Comparison of ENCODE assay signal across 14 cellular contexts in genomic region chr9:131621551-131622321, GRCh38.
DNase-seq lines count a peak whose midpoint lies in the region; ATAC-seq and TF ChIP-seq lines count a peak whose summit lies in the region.
"Had no signal": no experiment of that assay in that cellular context is flagged by ENCODE, and none has a peak within 500 bp of the region (broad histone marks: within the 10 kb centered on the region; RNA-seq: fewer than 3 reads in every experiment).

No MANE protein-coding gene starts in this region.

- H3K4me1 ChIP-seq in GM23338 (ENCODE audit: insufficient read depth), result no peaks in the 10 kb centered on the region

- H3F3A ChIP-seq in GM23338 (replicated peaks; ENCODE audit: low read depth), result no peaks in the 10 kb centered on the region

- H3K4me1 Mint-ChIP-seq in GM23338 (peaks cover 13% of the 10 kb centered on the region), nephron progenitor cell (peaks cover 48% of the 10 kb centered on the region), mesothelial cell of epicardium (peaks cover 4% of the 10 kb centered on the region)
- H3K4me1 Mint-ChIP-seq in T-helper 2 cell treated with Interferon-gamma antibody and Interleukin-4, amounts not matched to agents 5 μg/mL and 100 μg/mL, for 36 hours (ENCODE audit: low read depth), result no peaks in the 10 kb centered on the region

- H3K4me3 Mint-ChIP-seq in GM23338 (no peak overlapping the region), nephron progenitor cell (no peak overlapping the region), mesothelial cell of epicardium (no peak overlapping the region)
- no peak overlapping the region for H3K4me3 Mint-ChIP-seq in T-helper 2 cell treated with Interferon-gamma antibody and Interleukin-4, amounts not matched to agents 5 μg/mL and 100 μg/mL, for 36 hours

- TF ChIP-seq CTCF in GM23338 (conservative IDR thresholded peaks at IDR 0.05; ENCODE audit: low read depth in 2 of 2) (no peak), nephron progenitor cell (IDR thresholded peaks at IDR 0.05) (no peak), coronary artery (IDR thresholded peaks at IDR 0.05) (no peak), mesothelial cell of epicardium (IDR thresholded peaks at IDR 0.05; ENCODE audit: unreplicated experiment) (no peak)

- H2AFZ ChIP-seq in GM23338, result no peak overlapping the region

- ATAC-seq in GM18505 (IDR thresholded peaks at IDR 0.05; ENCODE audit: unreplicated experiment) (peak; percentile 43), GM23338 (no peak; the same call in 2 of the 3 replicates)
- ATAC-seq: Right ventricle myocardium inferior had no signal

- H3K79me2 ChIP-seq in GM23338 (replicated peaks; ENCODE audit: insufficient read depth), result no peaks in the 10 kb centered on the region

- H3K27me3 ChIP-seq in GM23338 (ENCODE audit: insufficient read depth) (no peaks in the 10 kb centered on the region), MG63 (no peaks in the 10 kb centered on the region)

- H3K27ac ChIP-seq in GM23338 (ENCODE audit: low read depth) (no peak overlapping the region; the same call in 1 of the 2 replicates), coronary artery (no peak overlapping the region)
- H3K27ac ChIP-seq: thoracic aorta had no signal

- DNase-seq in GM23338 (ENCODE audit: low spot score), result no peak
- DNase-seq in T-helper 2 cell treated with Interferon-gamma antibody and Interleukin-4, amounts not matched to agents 5 μg/mL and 100 μg/mL, for 36 hours (ENCODE audit: low spot score), result no peak
- DNase-seq in nephron progenitor cell, result no peak
- no peak for DNase-seq in coronary artery (ENCODE audit: low spot score)
- DNase-seq in MG63, result no peak
- no peak for DNase-seq in activated effector memory CD4-positive, alpha-beta T cell treated with anti-CD3 and anti-CD28 coated beads, Interleukin-2, amount 50 U/mL, for 16 hours
- no peak for DNase-seq in mesothelial cell of epicardium (ENCODE audit: low spot score in 2 of 2, unreplicated experiment in 2 of 2)
- DNase-seq: GDM1, islet precursor cell, NCI-H1092, small intestine had no signal

- H3K9me2 ChIP-seq in GM23338 (ENCODE audit: insufficient read depth), result no peaks in the 10 kb centered on the region

- peak; percentile 50 for TF ChIP-seq POLR2A in GM18505 (IDR thresholded peaks at IDR 0.05; ENCODE audit: borderline replicate concordance, extremely low read depth, insufficient read depth, insufficient read length)

- peak overlapping the region; percentile 85 for H3K27ac Mint-ChIP-seq in GM23338
- H3K27ac Mint-ChIP-seq in T-helper 2 cell treated with Interferon-gamma antibody and Interleukin-4, amounts not matched to agents 5 μg/mL and 100 μg/mL, for 36 hours, result peak overlapping the region; percentile 51
- peak overlapping the region; percentile 86 for H3K27ac Mint-ChIP-seq in nephron progenitor cell
- H3K27ac Mint-ChIP-seq in mesothelial cell of epicardium, result no peak overlapping the region

- no peaks in the 10 kb centered on the region for H3K9me3 ChIP-seq in MG63
- H3K9me3 ChIP-seq: thoracic aorta had no signal

- H3K36me3 ChIP-seq in GM23338 (ENCODE audit: insufficient read depth) (peaks cover 15% of the 10 kb centered on the region; the same call in 1 of the 2 replicates), MG63 (peaks cover 13% of the 10 kb centered on the region)

- H3K36me3 Mint-ChIP-seq in GM23338 (ENCODE audit: low read depth), result peaks cover 47% of the 10 kb centered on the region
- peaks cover 72% of the 10 kb centered on the region for H3K36me3 Mint-ChIP-seq in T-helper 2 cell treated with Interferon-gamma antibody and Interleukin-4, amounts not matched to agents 5 μg/mL and 100 μg/mL, for 36 hours (ENCODE audit: low read depth)
- H3K36me3 Mint-ChIP-seq in nephron progenitor cell (ENCODE audit: low read depth), result peaks cover 39% of the 10 kb centered on the region
- H3K36me3 Mint-ChIP-seq in mesothelial cell of epicardium, result peaks cover 38% of the 10 kb centered on the region

- H4K20me1 ChIP-seq in GM23338 (replicated peaks; ENCODE audit: insufficient read depth), result peaks cover 3% of the 10 kb centered on the region

- H3K4me2 ChIP-seq in GM23338, result no peak overlapping the region

- H3K9me3 Mint-ChIP-seq in GM23338 (no peaks in the 10 kb centered on the region), nephron progenitor cell (no peaks in the 10 kb centered on the region), mesothelial cell of epicardium (no peaks in the 10 kb centered on the region)
- no peaks in the 10 kb centered on the region for H3K9me3 Mint-ChIP-seq in T-helper 2 cell treated with Interferon-gamma antibody and Interleukin-4, amounts not matched to agents 5 μg/mL and 100 μg/mL, for 36 hours

- H3K27me3 Mint-ChIP-seq in GM23338 (ENCODE audit: insufficient read depth, low read depth, poor library complexity) (peaks cover 14% of the 10 kb centered on the region), nephron progenitor cell (ENCODE audit: low read depth, poor library complexity) (peaks cover 2% of the 10 kb centered on the region), mesothelial cell of epicardium (ENCODE audit: low read depth) (no peaks in the 10 kb centered on the region)
- H3K27me3 Mint-ChIP-seq in T-helper 2 cell treated with Interferon-gamma antibody and Interleukin-4, amounts not matched to agents 5 μg/mL and 100 μg/mL, for 36 hours (ENCODE audit: low read depth), result no peaks in the 10 kb centered on the region

- H3K4me3 ChIP-seq in GM23338, result no peak overlapping the region
- no peak overlapping the region for H3K4me3 ChIP-seq in coronary artery
- H3K4me3 ChIP-seq in MG63, result no peak overlapping the region
- H3K4me3 ChIP-seq: thoracic aorta had no signal

TF ChIP-seq in GM23338, 12 proteins besides CTCF, POLR2A, EP300 and RAD21 (continues in another document):
- TF ChIP-seq EZH2phosphoT487 (IDR thresholded peaks at IDR 0.05; ENCODE audit: unreplicated experiment) (no peak), ETS1 (IDR thresholded peaks at IDR 0.05) (no peak), NANOG (IDR thresholded peaks at IDR 0.05; ENCODE audit: borderline replicate concordance) (no peak), ZNF331 (CRISPR knock-in tag; IDR thresholded peaks at IDR 0.05; ENCODE audit: low read depth) (no peak), ZNF114 (CRISPR knock-in tag; IDR thresholded peaks at IDR 0.05) (no peak), JUNB (IDR thresholded peaks at IDR 0.05; ENCODE audit: unreplicated experiment) (no peak), REST (IDR thresholded peaks at IDR 0.05; ENCODE audit: unreplicated experiment) (no peak), EZH2 (IDR thresholded peaks at IDR 0.05; ENCODE audit: low read depth, unreplicated experiment) (no peak), CREB1 (CRISPR knock-in tag; IDR thresholded peaks at IDR 0.05; ENCODE audit: low read depth) (no peak), STAT1 (IDR thresholded peaks at IDR 0.05; ENCODE audit: unreplicated experiment) (no peak)
